ENCODE assay signal across 13 cellular contexts in genomic region chr13:50914301-50914700, GRCh38. TPM values are rescaled to one million over a fixed set of nuclear protein-coding genes. Genes with fewer than 3 reads are reported as not detected.
A peak's percentile ranks its signal among the peaks of the same experiment; 100 is the strongest.
DNase-seq lines count a peak whose midpoint lies in the region; ATAC-seq and TF ChIP-seq lines count a peak whose summit lies in the region.
"Had no signal": no experiment of that assay in that cellular context is flagged by ENCODE, and none has a peak within 500 bp of the region (broad histone marks: within the 10 kb centered on the region; RNA-seq: fewer than 3 reads in every experiment).

No MANE protein-coding gene starts in this region.

- peaks cover 4% of the 10 kb centered on the region for H3K9me3 Mint-ChIP-seq in activated CD4-positive, alpha-beta T cell treated with anti-CD3 and anti-CD28 coated beads, Interleukin-2, amount 10 ng/mL, durations not matched to agents 24 days and 14 days
- no peaks in the 10 kb centered on the region for H3K9me3 Mint-ChIP-seq in dendritic cell treated with granulocyte-macrophage colony-stimulating factor and Interleukin-4, amounts not matched to agents 40 ng/mL and 50 ng/mL, for 4 days

- H3K36me3 ChIP-seq in OCI-LY1 (ENCODE audit: insufficient read depth, low read length) (0 out of 2 replicates have a peak, but pooled peaks cover 4% of the 10 kb centered on the region), skeletal muscle satellite cell (ENCODE audit: insufficient read depth, low read length) (no peaks in the 10 kb centered on the region)
- H3K36me3 ChIP-seq: cardiac muscle cell had no signal

- H3K4me3 Mint-ChIP-seq in activated CD4-positive, alpha-beta T cell treated with anti-CD3 and anti-CD28 coated beads, Interleukin-2, amount 10 ng/mL, durations not matched to agents 24 days and 14 days = no peak overlapping the region
- H3K4me3 Mint-ChIP-seq in dendritic cell treated with granulocyte-macrophage colony-stimulating factor and Interleukin-4, amounts not matched to agents 40 ng/mL and 50 ng/mL, for 4 days = no peak overlapping the region

- H3K9ac ChIP-seq in OCI-LY1 (ENCODE audit: low read length) (peak overlapping the region; percentile 58), skeletal muscle satellite cell (ENCODE audit: low read depth, low read length) (no peak overlapping the region)
- H3K9ac ChIP-seq: KMS-11 had no signal

- no peak for TF ChIP-seq CTCF in OCI-LY1 (IDR thresholded peaks at IDR 0.05; ENCODE audit: low read length)

- H3K27ac Mint-ChIP-seq in activated CD4-positive, alpha-beta T cell treated with anti-CD3 and anti-CD28 coated beads, Interleukin-2, amount 10 ng/mL, durations not matched to agents 24 days and 14 days = no peak overlapping the region
- H3K27ac Mint-ChIP-seq in dendritic cell treated with granulocyte-macrophage colony-stimulating factor and Interleukin-4, amounts not matched to agents 40 ng/mL and 50 ng/mL, for 4 days = peak overlapping the region; percentile 98

- intact Hi-C loops in activated CD4-positive, alpha-beta T cell treated with anti-CD3 and anti-CD28 coated beads, Interleukin-2, amount 10 ng/mL, durations not matched to agents 24 days and 14 days (cut with micrococcal nuclease) = loop anchor here (5.0 to 10.0 kb wide), 4 partner anchors 200 to 687 kb away; no protein-coding TSS in a partner anchor
- intact Hi-C loops in dendritic cell treated with granulocyte-macrophage colony-stimulating factor and Interleukin-4, amounts not matched to agents 40 ng/mL and 50 ng/mL, for 4 days (cut with micrococcal nuclease) = loop anchor here (5.0 to 10.0 kb wide), 5 partner anchors 112 to 937 kb away; no protein-coding TSS in a partner anchor

- H3K4me3 ChIP-seq in OCI-LY1 (ENCODE audit: low read depth, low read length, poor library complexity, severe bottlenecking) (peak overlapping the region; percentile 26), skeletal muscle satellite cell (ENCODE audit: low read length) (no peak overlapping the region)
- H3K4me3 ChIP-seq: cardiac muscle cell had no signal

- H3K9me3 ChIP-seq in OCI-LY1 (ENCODE audit: low read length) = no peaks in the 10 kb centered on the region
- H3K9me3 ChIP-seq in skeletal muscle satellite cell (replicated peaks; ENCODE audit: low read length) = no peaks in the 10 kb centered on the region

- peaks cover 12% of the 10 kb centered on the region for H3K36me3 Mint-ChIP-seq in activated CD4-positive, alpha-beta T cell treated with anti-CD3 and anti-CD28 coated beads, Interleukin-2, amount 10 ng/mL, durations not matched to agents 24 days and 14 days (ENCODE audit: low read depth)
- no peaks in the 10 kb centered on the region for H3K36me3 Mint-ChIP-seq in dendritic cell treated with granulocyte-macrophage colony-stimulating factor and Interleukin-4, amounts not matched to agents 40 ng/mL and 50 ng/mL, for 4 days (ENCODE audit: low read depth)

- peaks cover 72% of the 10 kb centered on the region for H3K4me1 ChIP-seq in OCI-LY1 (ENCODE audit: insufficient read depth, low read length, severe bottlenecking)
- H3K4me1 ChIP-seq in skeletal muscle satellite cell (ENCODE audit: control insufficient read depth, insufficient read depth, low read length) = peaks cover 28% of the 10 kb centered on the region

- no peaks in the 10 kb centered on the region for H3K9me2 ChIP-seq in OCI-LY1 (ENCODE audit: low read depth, low read length)

- no peaks in the 10 kb centered on the region for H3F3A ChIP-seq in OCI-LY1 (ENCODE audit: insufficient read depth, low read length)

- ATAC-seq in HG03342 (IDR thresholded peaks at IDR 0.05; ENCODE audit: unreplicated experiment) (no peak), HG03175 (IDR thresholded peaks at IDR 0.05; ENCODE audit: unreplicated experiment) (no peak)
- ATAC-seq: left ventricle myocardium superior had no signal

- H3K4me1 Mint-ChIP-seq in activated CD4-positive, alpha-beta T cell treated with anti-CD3 and anti-CD28 coated beads, Interleukin-2, amount 10 ng/mL, durations not matched to agents 24 days and 14 days = peaks cover 60% of the 10 kb centered on the region
- peaks cover 72% of the 10 kb centered on the region for H3K4me1 Mint-ChIP-seq in dendritic cell treated with granulocyte-macrophage colony-stimulating factor and Interleukin-4, amounts not matched to agents 40 ng/mL and 50 ng/mL, for 4 days (ENCODE audit: low read depth)

- H3K27me3 Mint-ChIP-seq in activated CD4-positive, alpha-beta T cell treated with anti-CD3 and anti-CD28 coated beads, Interleukin-2, amount 10 ng/mL, durations not matched to agents 24 days and 14 days = no peaks in the 10 kb centered on the region
- H3K27me3 Mint-ChIP-seq in dendritic cell treated with granulocyte-macrophage colony-stimulating factor and Interleukin-4, amounts not matched to agents 40 ng/mL and 50 ng/mL, for 4 days = no peaks in the 10 kb centered on the region

- no peak overlapping the region for H2AFZ ChIP-seq in OCI-LY1 (ENCODE audit: low read length)

- DNase-seq in activated CD4-positive, alpha-beta T cell treated with anti-CD3 and anti-CD28 coated beads, Interleukin-2, amount 10 ng/mL, durations not matched to agents 24 days and 14 days = peak; percentile 45
- DNase-seq in activated CD4-positive, alpha-beta T cell treated with anti-CD3 and anti-CD28 coated beads for 48 hours = no peak
- DNase-seq in HK-2 (ENCODE audit: unreplicated experiment) = no peak
- DNase-seq: left ventricle myocardium superior, NCI-H524 treated with DMSO at 0.1 percent for 48 hours had no signal

- H3K4me2 ChIP-seq in OCI-LY1 (ENCODE audit: low read length) = peak overlapping the region; percentile 67
- peak overlapping the region; percentile 19 for H3K4me2 ChIP-seq in skeletal muscle satellite cell (ENCODE audit: low read length)
- H3K4me2 ChIP-seq: KMS-11 had no signal

- H3K27me3 ChIP-seq in OCI-LY1 (ENCODE audit: insufficient read depth, low read length) = no peaks in the 10 kb centered on the region
- no peaks in the 10 kb centered on the region for H3K27me3 ChIP-seq in skeletal muscle satellite cell (ENCODE audit: control insufficient read depth, insufficient read depth, low read length)
- H3K27me3 ChIP-seq: cardiac muscle cell, foreskin keratinocyte had no signal

- H3K79me2 ChIP-seq in OCI-LY1 (ENCODE audit: insufficient read depth, low read length) = peaks cover 81% of the 10 kb centered on the region

- H3K27ac ChIP-seq in OCI-LY1 (ENCODE audit: low read depth, low read length, poor library complexity, severe bottlenecking) = peak overlapping the region; percentile 78
- H3K27ac ChIP-seq: cardiac muscle cell, foreskin keratinocyte, KMS-11 had no signal

- no peaks in the 10 kb centered on the region for H4K20me1 ChIP-seq in OCI-LY1 (ENCODE audit: insufficient read depth, low read length)

RNA-seq across cellular contexts. Expression of gene RNASEH2B, which starts 4.7 kb away (rescaled TPM):
- total RNA-seq in activated CD4-positive, alpha-beta T cell treated with anti-CD3 and anti-CD28 coated beads, Interleukin-2, amount 10 ng/mL, durations not matched to agents 24 days and 14 days = 57.9 and 61.0 TPM in 2 replicates
- 31.4 and 37.4 TPM in 2 replicates for total RNA-seq in skeletal muscle satellite cell (2012; rRNA removed)
